Comparison of ENCODE assay signal across 16 cellular contexts in genomic region chr20:23367770-23368169, GRCh38. TPM values are rescaled to one million over a fixed set of nuclear protein-coding genes. Genes with fewer than 3 reads are reported as not detected.
DNase-seq lines count a peak whose midpoint lies in the region; ATAC-seq and TF ChIP-seq lines count a peak whose summit lies in the region.
"Had no signal": no experiment of that assay in that cellular context is flagged by ENCODE, and none has a peak within 500 bp of the region (broad histone marks: within the 10 kb centered on the region; RNA-seq: fewer than 3 reads in every experiment).

No MANE protein-coding gene starts in this region.

- peak overlapping the region; percentile 15 for H3K4me3 Mint-ChIP-seq in activated CD8-positive, alpha-beta T cell treated with anti-CD3 and anti-CD28 coated beads for 36 hours
- no peak overlapping the region for H3K4me3 Mint-ChIP-seq in activated CD8-positive, alpha-beta T cell treated with anti-CD3 and anti-CD28 coated beads, Interleukin-2, amount 10 ng/mL, durations not matched to agents 7 days and 5 days
- H3K4me3 Mint-ChIP-seq: dendritic cell treated with granulocyte-macrophage colony-stimulating factor and Interleukin-4, amounts not matched to agents 40 ng/mL and 50 ng/mL, for 4 days had no signal

- no peak for TF ChIP-seq CTCF in activated CD8-positive, alpha-beta T cell treated with anti-CD3 and anti-CD28 coated beads for 36 hours (IDR thresholded peaks at IDR 0.05)

- H3K9me3 Mint-ChIP-seq in activated CD8-positive, alpha-beta T cell treated with anti-CD3 and anti-CD28 coated beads for 36 hours: no peaks in the 10 kb centered on the region
- H3K9me3 Mint-ChIP-seq in activated CD8-positive, alpha-beta T cell treated with anti-CD3 and anti-CD28 coated beads, Interleukin-2, amount 10 ng/mL, durations not matched to agents 7 days and 5 days (ENCODE audit: insufficient read depth): no peaks in the 10 kb centered on the region
- H3K9me3 Mint-ChIP-seq: dendritic cell treated with granulocyte-macrophage colony-stimulating factor and Interleukin-4, amounts not matched to agents 40 ng/mL and 50 ng/mL, for 4 days had no signal

- peak overlapping the region; percentile 47 for H3K4me3 ChIP-seq in endocrine pancreas (ENCODE audit: control insufficient read depth, insufficient read depth, low read length)
- H3K4me3 ChIP-seq: thyroid gland had no signal

- H3K36me3 Mint-ChIP-seq in activated CD8-positive, alpha-beta T cell treated with anti-CD3 and anti-CD28 coated beads for 36 hours (ENCODE audit: low read depth): peaks cover 54% of the 10 kb centered on the region
- H3K36me3 Mint-ChIP-seq in activated CD8-positive, alpha-beta T cell treated with anti-CD3 and anti-CD28 coated beads, Interleukin-2, amount 10 ng/mL, durations not matched to agents 7 days and 5 days (ENCODE audit: low read depth): peaks cover 73% of the 10 kb centered on the region

- H3K9me3 ChIP-seq in endocrine pancreas (ENCODE audit: control insufficient read depth, low read length): no peaks in the 10 kb centered on the region
- H3K9me3 ChIP-seq: thyroid gland had no signal

- CTCF ChIA-PET in activated CD8-positive, alpha-beta T cell treated with anti-CD3 and anti-CD28 coated beads for 36 hours (lab: Charles Lee): interaction anchor here (1.1 kb wide), 1 partner anchor 18 kb away, joined by 5 read pairs; no protein-coding TSS in a partner anchor
- CTCF ChIA-PET in activated CD8-positive, alpha-beta T cell treated with anti-CD3 and anti-CD28 coated beads, Interleukin-2, amount 10 ng/mL, durations not matched to agents 7 days and 5 days (lab: Charles Lee): no interaction called here

- peak overlapping the region; percentile 64 for H3K27ac Mint-ChIP-seq in activated CD8-positive, alpha-beta T cell treated with anti-CD3 and anti-CD28 coated beads for 36 hours
- no peak overlapping the region for H3K27ac Mint-ChIP-seq in activated CD8-positive, alpha-beta T cell treated with anti-CD3 and anti-CD28 coated beads, Interleukin-2, amount 10 ng/mL, durations not matched to agents 7 days and 5 days
- H3K27ac Mint-ChIP-seq: dendritic cell treated with granulocyte-macrophage colony-stimulating factor and Interleukin-4, amounts not matched to agents 40 ng/mL and 50 ng/mL, for 4 days had no signal

- no peak for DNase-seq in activated CD8-positive, alpha-beta T cell treated with anti-CD3 and anti-CD28 coated beads for 36 hours
- no peak for DNase-seq in activated CD8-positive, alpha-beta T cell treated with anti-CD3 and anti-CD28 coated beads, Interleukin-2, amount 10 ng/mL, durations not matched to agents 7 days and 5 days
- peak; percentile 40 for DNase-seq in LHCN-M2 (ENCODE audit: low read depth)
- DNase-seq in renal cortical epithelial cell (ENCODE audit: low read depth): peak; percentile 39
- no peak for DNase-seq in NAMALWA (ENCODE audit: low spot score)
- DNase-seq in NCI-H748 treated with DMSO at 0.1 percent for 48 hours (lab: John Stamatoyannopoulos, UW): no peak
- DNase-seq: aorta; COR-L47; NCI-H2107; NCI-H82; stimulated activated CD4-positive, alpha-beta T cell treated with anti-CD3 and anti-CD28 coated beads, Interleukin-1b, Interleukin-23, amount 100 ng/mL, for 48 hours; T-helper 2 cell; thyroid gland had no signal

- H3K27me3 Mint-ChIP-seq in activated CD8-positive, alpha-beta T cell treated with anti-CD3 and anti-CD28 coated beads for 36 hours: no peaks in the 10 kb centered on the region
- no peaks in the 10 kb centered on the region for H3K27me3 Mint-ChIP-seq in activated CD8-positive, alpha-beta T cell treated with anti-CD3 and anti-CD28 coated beads, Interleukin-2, amount 10 ng/mL, durations not matched to agents 7 days and 5 days (ENCODE audit: low read depth)
- H3K27me3 Mint-ChIP-seq: dendritic cell treated with granulocyte-macrophage colony-stimulating factor and Interleukin-4, amounts not matched to agents 40 ng/mL and 50 ng/mL, for 4 days had no signal

- peaks cover 13% of the 10 kb centered on the region for H3K36me3 ChIP-seq in endocrine pancreas (ENCODE audit: control insufficient read depth, insufficient read depth, low read length)

- intact Hi-C loops in activated CD8-positive, alpha-beta T cell treated with anti-CD3 and anti-CD28 coated beads for 36 hours (cut with micrococcal nuclease): loop anchor here (5.0 to 10.0 kb wide), 2 partner anchors 40 to 237 kb away; partner anchors contain the start of gene CST9

- peaks cover 31% of the 10 kb centered on the region for H3K4me1 ChIP-seq in endocrine pancreas (ENCODE audit: control insufficient read depth, insufficient read depth, low read length)

- no peak overlapping the region for H3K9ac ChIP-seq in endocrine pancreas (ENCODE audit: control insufficient read depth, insufficient read depth, low read length)

- ATAC-seq in activated CD8-positive, alpha-beta T cell treated with anti-CD3 and anti-CD28 coated beads for 36 hours: peak; percentile 53
- no peak for ATAC-seq in activated CD8-positive, alpha-beta T cell treated with anti-CD3 and anti-CD28 coated beads, Interleukin-2, amount 10 ng/mL, durations not matched to agents 7 days and 5 days
- ATAC-seq in HG02798 (IDR thresholded peaks at IDR 0.05; ENCODE audit: poor library complexity, unreplicated experiment): no peak

- POLR2A ChIA-PET in activated CD8-positive, alpha-beta T cell treated with anti-CD3 and anti-CD28 coated beads for 36 hours (lab: Charles Lee): interaction anchor here (0.7 to 3.3 kb wide), 2 partner anchors 10 to 32 kb away, joined by 3 to 16 read pairs; no protein-coding TSS in a partner anchor
- POLR2A ChIA-PET in activated CD8-positive, alpha-beta T cell treated with anti-CD3 and anti-CD28 coated beads, Interleukin-2, amount 10 ng/mL, durations not matched to agents 7 days and 5 days (lab: Charles Lee): no interaction called here

- H3K4me1 Mint-ChIP-seq in activated CD8-positive, alpha-beta T cell treated with anti-CD3 and anti-CD28 coated beads for 36 hours (ENCODE audit: low read depth): peaks cover 51% of the 10 kb centered on the region
- H3K4me1 Mint-ChIP-seq in activated CD8-positive, alpha-beta T cell treated with anti-CD3 and anti-CD28 coated beads, Interleukin-2, amount 10 ng/mL, durations not matched to agents 7 days and 5 days (ENCODE audit: low read depth): peaks cover 46% of the 10 kb centered on the region

- no peaks in the 10 kb centered on the region for H3K27me3 ChIP-seq in endocrine pancreas (ENCODE audit: control insufficient read depth, insufficient read depth, low read length)
- H3K27me3 ChIP-seq: thyroid gland had no signal

RNA-seq across cellular contexts. Expression of gene GZF1, which starts 5.8 kb away (rescaled TPM):
- 10 to 100 TPM; 11.8 to 13.7 TPM for total RNA-seq in activated CD8-positive, alpha-beta T cell treated with anti-CD3 and anti-CD28 coated beads for 36 hours
- 10 to 100 TPM; 11.1 to 15.8 TPM for total RNA-seq in activated CD8-positive, alpha-beta T cell treated with anti-CD3 and anti-CD28 coated beads, Interleukin-2, amount 10 ng/mL, durations not matched to agents 7 days and 5 days
- total RNA-seq in LHCN-M2 (2014; rRNA removed): 18.7 and 19.6 TPM in 2 replicates
- 8.7 TPM for polyA plus RNA-seq in LHCN-M2 (2012)
- total RNA-seq in renal cortical epithelial cell: 15.6 and 20.0 TPM in 2 replicates

RNA-seq across cellular contexts. Expression of gene NXT1, which starts 17.2 kb away (rescaled TPM):
- total RNA-seq in activated CD8-positive, alpha-beta T cell treated with anti-CD3 and anti-CD28 coated beads for 36 hours: 10 to 100 TPM; 35.8 to 37.8 TPM
- total RNA-seq in activated CD8-positive, alpha-beta T cell treated with anti-CD3 and anti-CD28 coated beads, Interleukin-2, amount 10 ng/mL, durations not matched to agents 7 days and 5 days: 10 to 100 TPM; 34.8 to 35.5 TPM
- total RNA-seq in LHCN-M2 (2014; rRNA removed) (54.2 and 73.4 TPM in 2 replicates), renal cortical epithelial cell (17.0 and 35.9 TPM in 2 replicates)
- polyA plus RNA-seq in LHCN-M2 (2012): 22.2 TPM

RNA-seq across cellular contexts. Expression of gene NAPB, which starts 53.5 kb away (rescaled TPM):
- total RNA-seq in activated CD8-positive, alpha-beta T cell treated with anti-CD3 and anti-CD28 coated beads for 36 hours: 10 to 100 TPM; 14.3 to 16.8 TPM
- total RNA-seq in activated CD8-positive, alpha-beta T cell treated with anti-CD3 and anti-CD28 coated beads, Interleukin-2, amount 10 ng/mL, durations not matched to agents 7 days and 5 days: 10 to 100 TPM; 15.6 to 18.7 TPM
- total RNA-seq in LHCN-M2 (2014; rRNA removed) (12.8 and 14.2 TPM in 2 replicates), renal cortical epithelial cell (4.0 and 10.1 TPM in 2 replicates)
- 3.8 TPM for polyA plus RNA-seq in LHCN-M2 (2012)

Comparison
In these comparisons a context has a peak if more than half of its experiments do, and no peak if none do; other contexts are left out.
1. DNase-seq: peak in LHCN-M2 (single experiment) and renal cortical epithelial cell (single experiment); none in activated CD8-positive, alpha-beta T cell treated with anti-CD3 and anti-CD28 coated beads for 36 hours (single experiment), activated CD8-positive, alpha-beta T cell treated with anti-CD3 and anti-CD28 coated beads, Interleukin-2, amount 10 ng/mL, durations not matched to agents 7 days and 5 days (single experiment), NAMALWA (single experiment) and NCI-H748 treated with DMSO at 0.1 percent for 48 hours (single experiment).